8 cellular contexts compared by ENCODE assay signal in the genomic region with DNA sequence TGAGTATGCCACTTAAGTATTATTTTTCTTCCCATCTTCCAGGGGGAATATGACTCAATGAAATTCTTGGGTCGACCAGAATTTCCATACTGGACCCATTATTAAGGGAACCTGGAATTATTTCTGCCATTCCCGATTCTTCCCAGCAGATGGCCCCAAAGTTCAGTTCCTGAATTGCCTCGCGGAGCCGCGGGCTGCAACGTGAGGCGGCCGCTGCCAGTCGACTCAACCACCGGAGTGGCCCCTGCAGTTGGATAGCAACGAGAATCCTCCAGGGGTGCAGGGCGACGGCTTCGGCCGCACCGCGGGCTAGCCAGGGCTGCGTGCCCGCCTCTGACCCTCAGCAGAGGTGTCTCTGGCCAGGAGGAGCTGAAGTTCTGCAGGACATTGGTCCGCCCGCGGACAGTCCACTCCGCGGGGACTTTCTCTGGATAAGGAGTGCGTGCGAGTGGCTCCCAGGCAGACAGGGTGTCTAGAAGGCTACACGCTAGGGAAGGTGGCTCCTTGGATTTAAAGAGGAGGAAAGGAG. TPM values are rescaled to one million over a fixed set of nuclear protein-coding genes. Genes with fewer than 3 reads are reported as not detected.
A peak's percentile ranks its signal among the peaks of the same experiment; 100 is the strongest.
DNase-seq lines count a peak whose midpoint lies in the region; TF ChIP-seq lines count a peak whose summit lies in the region.

No MANE protein-coding gene starts in this region.

- peaks cover 45% of the 10 kb centered on the region for H3K4me1 Mint-ChIP-seq in activated naive CD4-positive, alpha-beta T cell treated with anti-CD3 and anti-CD28 coated beads, Interleukin-2, amount 50 U/mL, for 24 hours

- H3K4me3 ChIP-seq in SK-N-MC (peak overlapping the region; percentile 85), suprapubic skin (peak overlapping the region; percentile 62)

- H3K27ac Mint-ChIP-seq in activated naive CD4-positive, alpha-beta T cell treated with anti-CD3 and anti-CD28 coated beads, Interleukin-2, amount 50 U/mL, for 24 hours: peak overlapping the region; percentile 70

- no peak for TF ChIP-seq POLR2A in suprapubic skin (IDR thresholded peaks at IDR 0.05)

- under 1% methylated on average over 20 of the region's 28 CpGs for WGBS in suprapubic skin

- H3K36me3 Mint-ChIP-seq in activated naive CD4-positive, alpha-beta T cell treated with anti-CD3 and anti-CD28 coated beads, Interleukin-2, amount 50 U/mL, for 24 hours: no peaks in the 10 kb centered on the region

- TF ChIP-seq CTCF in suprapubic skin (IDR thresholded peaks at IDR 0.05): peak; percentile 73 to 75

- peaks cover 6% of the 10 kb centered on the region for H3K27me3 ChIP-seq in suprapubic skin

- intact Hi-C loops in head of caudate nucleus (cut with DNase I): loop anchor here (2.0 kb wide), 2 partner anchors 34 to 216 kb away; no protein-coding TSS in a partner anchor

- H3K36me3 ChIP-seq in SK-N-MC (ENCODE audit: insufficient read depth, low read length) (no peaks in the 10 kb centered on the region), suprapubic skin (no peaks in the 10 kb centered on the region)

- no peak overlapping the region for H3K9ac ChIP-seq in SK-N-MC (ENCODE audit: insufficient read length)

- DNase-seq in NCI-H82 (lab: John Stamatoyannopoulos, UW): peak; percentile 88
- no peak for DNase-seq in NCI-H82 treated with DMSO at 0.1 percent for 48 hours (lab: John Stamatoyannopoulos, UW; ENCODE audit: unreplicated experiment)
- peak; percentile 75 for DNase-seq in LoVo (ENCODE audit: low spot score)
- no peak for DNase-seq in SK-N-MC (ENCODE audit: low read depth, low spot score)
- DNase-seq in head of caudate nucleus: peak; percentile 68 to 95 (median 85)
- DNase-seq in occipital lobe (lab: John Stamatoyannopoulos, UW): peak; percentile 65
- DNase-seq in suprapubic skin (ENCODE audit: low spot score in 2 of 2): peak; percentile 84 to 86

- H3K9me3 ChIP-seq in SK-N-MC (ENCODE audit: low read depth, low read length) (no peaks in the 10 kb centered on the region), suprapubic skin (no peaks in the 10 kb centered on the region)

- H3K9me3 Mint-ChIP-seq in activated naive CD4-positive, alpha-beta T cell treated with anti-CD3 and anti-CD28 coated beads, Interleukin-2, amount 50 U/mL, for 24 hours: no peaks in the 10 kb centered on the region

- no peak for TF ChIP-seq EP300 in suprapubic skin (IDR thresholded peaks at IDR 0.05)

- peak overlapping the region; percentile 89 for H3K4me3 Mint-ChIP-seq in activated naive CD4-positive, alpha-beta T cell treated with anti-CD3 and anti-CD28 coated beads, Interleukin-2, amount 50 U/mL, for 24 hours

- H3K27me3 Mint-ChIP-seq in activated naive CD4-positive, alpha-beta T cell treated with anti-CD3 and anti-CD28 coated beads, Interleukin-2, amount 50 U/mL, for 24 hours: no peaks in the 10 kb centered on the region

- H3K27ac ChIP-seq in SK-N-MC: no peak overlapping the region
- H3K27ac ChIP-seq in suprapubic skin: no peak overlapping the region

- H3K4me1 ChIP-seq in suprapubic skin: peaks cover 10% of the 10 kb centered on the region

RNA-seq across cellular contexts. Expression of a gene that starts 0.6 kb away (rescaled TPM):
- total RNA-seq in occipital lobe (under 0.01 TPM), suprapubic skin (not detected)

RNA-seq across cellular contexts. Expression of a gene that starts 13.3 kb away (rescaled TPM):
- total RNA-seq in occipital lobe (38.2 TPM), suprapubic skin (10 to 100 TPM in 3 of 4 donors, 1 to 10 TPM in 1; 7.4 to 30.4 (median 11.7) TPM)

Comparison
In these comparisons a context has a peak if more than half of its experiments do, and no peak if none do; other contexts are left out.
1. DNase-seq: peak in NCI-H82 (single experiment), LoVo (single experiment), head of caudate nucleus (42 of 42), occipital lobe (single experiment) and suprapubic skin (2 of 2); none in NCI-H82 treated with DMSO at 0.1 percent for 48 hours (single experiment) and SK-N-MC (single experiment).